8 cellular contexts compared by ENCODE assay signal in genomic region chr2:64807417-64807816, GRCh38.
DNase-seq lines count a peak whose midpoint lies in the region; ATAC-seq and TF ChIP-seq lines count a peak whose summit lies in the region.

No MANE protein-coding gene starts in this region.

- H3K4me3 Mint-ChIP-seq in T-helper 2 cell treated with Interferon-gamma antibody and Interleukin-4, amounts not matched to agents 5 μg/mL and 100 μg/mL, for 36 hours, result no peak overlapping the region
- H3K4me3 Mint-ChIP-seq in stimulated activated naive CD8-positive, alpha-beta T cell treated with anti-CD3 and anti-CD28 coated beads, Interleukin-15, amount 100 ng/mL, for 72 hours, result peak overlapping the region; percentile 4 to 14

- no peaks in the 10 kb centered on the region for H3K36me3 ChIP-seq in sigmoid colon

- H3K9me3 Mint-ChIP-seq in T-helper 2 cell treated with Interferon-gamma antibody and Interleukin-4, amounts not matched to agents 5 μg/mL and 100 μg/mL, for 36 hours, result no peaks in the 10 kb centered on the region
- peaks cover 0 to 3% of the 10 kb centered on the region in 2 donors for H3K9me3 Mint-ChIP-seq in stimulated activated naive CD8-positive, alpha-beta T cell treated with anti-CD3 and anti-CD28 coated beads, Interleukin-15, amount 100 ng/mL, for 72 hours

- TF ChIP-seq POLR2A in sigmoid colon (IDR thresholded peaks at IDR 0.05), result no peak

- H3K4me3 ChIP-seq in sigmoid colon, result no peak overlapping the region

- no peak overlapping the region for H3K27ac Mint-ChIP-seq in T-helper 2 cell treated with Interferon-gamma antibody and Interleukin-4, amounts not matched to agents 5 μg/mL and 100 μg/mL, for 36 hours
- H3K27ac Mint-ChIP-seq in stimulated activated naive CD8-positive, alpha-beta T cell treated with anti-CD3 and anti-CD28 coated beads, Interleukin-15, amount 100 ng/mL, for 72 hours, result peak overlapping the region in 1 of 2 donors; percentile 9

- WGBS in sigmoid colon, 2 donors, result 75 to 84% methylated on average over 4 of the region's 4 CpGs

- intact Hi-C loops in sigmoid colon (cut with DNase I), result no loop called here

- no peak for TF ChIP-seq EP300 in sigmoid colon (IDR thresholded peaks at IDR 0.05)

- ATAC-seq in HG02571 (IDR thresholded peaks at IDR 0.05; ENCODE audit: unreplicated experiment) (peak; percentile 77), foreskin keratinocyte (peak; percentile 99), GM21576 (IDR thresholded peaks at IDR 0.05; ENCODE audit: unreplicated experiment) (no peak)
- peak; percentile 95 for ATAC-seq in stimulated activated naive CD8-positive, alpha-beta T cell treated with anti-CD3 and anti-CD28 coated beads, Interleukin-15, amount 100 ng/mL, for 72 hours

- peak; percentile 54 for DNase-seq in ELF-1 (ENCODE audit: low read depth, low spot score)
- peak; percentile 77 for DNase-seq in T-helper 2 cell treated with Interferon-gamma antibody and Interleukin-4, amounts not matched to agents 5 μg/mL and 100 μg/mL, for 36 hours (ENCODE audit: low spot score)
- DNase-seq in foreskin keratinocyte, result peak; percentile 96 to 97
- DNase-seq in stimulated activated naive CD8-positive, alpha-beta T cell treated with anti-CD3 and anti-CD28 coated beads, Interleukin-15, amount 100 ng/mL, for 72 hours, result peak; percentile 36 to 55
- DNase-seq in sigmoid colon, result no peak
- no peak for DNase-seq in NK-92 (lab: John Stamatoyannopoulos, UW; ENCODE audit: unreplicated experiment)

- H3K4me1 ChIP-seq in foreskin keratinocyte, result peaks cover 8% of the 10 kb centered on the region
- no peaks in the 10 kb centered on the region for H3K4me1 ChIP-seq in sigmoid colon

- no peaks in the 10 kb centered on the region for H3K9me3 ChIP-seq in sigmoid colon

- peak; percentile 64 for TF ChIP-seq CTCF in foreskin keratinocyte (conservative IDR thresholded peaks at IDR 0.05)
- TF ChIP-seq CTCF in sigmoid colon (IDR thresholded peaks at IDR 0.05), result no peak

- H3K27ac ChIP-seq in foreskin keratinocyte (peak overlapping the region; percentile 34), sigmoid colon (no peak overlapping the region)

- H3K36me3 Mint-ChIP-seq in T-helper 2 cell treated with Interferon-gamma antibody and Interleukin-4, amounts not matched to agents 5 μg/mL and 100 μg/mL, for 36 hours (ENCODE audit: low read depth), result no peaks in the 10 kb centered on the region

- peaks cover 20% of the 10 kb centered on the region for H3K4me1 Mint-ChIP-seq in T-helper 2 cell treated with Interferon-gamma antibody and Interleukin-4, amounts not matched to agents 5 μg/mL and 100 μg/mL, for 36 hours (ENCODE audit: low read depth)
- peaks cover 26% of the 10 kb centered on the region for H3K4me1 Mint-ChIP-seq in stimulated activated naive CD8-positive, alpha-beta T cell treated with anti-CD3 and anti-CD28 coated beads, Interleukin-15, amount 100 ng/mL, for 72 hours

- no peaks in the 10 kb centered on the region for H3K27me3 Mint-ChIP-seq in T-helper 2 cell treated with Interferon-gamma antibody and Interleukin-4, amounts not matched to agents 5 μg/mL and 100 μg/mL, for 36 hours (ENCODE audit: low read depth)
- H3K27me3 Mint-ChIP-seq in stimulated activated naive CD8-positive, alpha-beta T cell treated with anti-CD3 and anti-CD28 coated beads, Interleukin-15, amount 100 ng/mL, for 72 hours, result no peaks in the 10 kb centered on the region

- no peaks in the 10 kb centered on the region for H3K27me3 ChIP-seq in foreskin keratinocyte
- H3K27me3 ChIP-seq in sigmoid colon, result no peaks in the 10 kb centered on the region

Comparison
In these comparisons a context has a peak if more than half of its experiments do, and no peak if none do; other contexts are left out.
1. DNase-seq: peak in ELF-1 (single experiment), T-helper 2 cell treated with Interferon-gamma antibody and Interleukin-4, amounts not matched to agents 5 μg/mL and 100 μg/mL, for 36 hours (single experiment), foreskin keratinocyte (2 of 2) and stimulated activated naive CD8-positive, alpha-beta T cell treated with anti-CD3 and anti-CD28 coated beads, Interleukin-15, amount 100 ng/mL, for 72 hours (2 of 2); none in sigmoid colon (single experiment) and NK-92 (single experiment).